In the genomic region with DNA sequence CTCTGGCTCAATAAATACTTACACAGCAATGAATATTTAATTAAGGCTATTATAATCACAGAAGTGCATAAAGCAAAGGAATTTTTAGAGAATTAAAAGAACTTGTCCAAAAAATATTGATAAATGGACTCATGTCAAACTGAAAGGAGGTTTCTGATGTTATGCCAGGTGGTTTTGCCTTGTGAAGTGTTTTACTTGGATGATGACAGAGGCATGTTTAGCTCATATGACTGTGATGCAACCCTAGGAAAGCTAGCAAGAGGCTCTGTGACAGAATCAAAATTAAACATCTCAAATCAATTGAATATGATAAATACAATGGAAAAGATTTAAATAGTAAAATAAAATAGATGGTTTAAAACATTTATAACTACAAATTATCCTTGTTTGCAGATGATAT, we compare ENCODE assay signal across 1 cellular context.
TF ChIP-seq lines count a peak whose summit lies in the region.

No MANE protein-coding gene starts in this region.

TF ChIP-seq in HCT116, 20 proteins besides CTCF, POLR2A, EP300 and RAD21 (continued from another document):
- TF ChIP-seq, protein P1, sequence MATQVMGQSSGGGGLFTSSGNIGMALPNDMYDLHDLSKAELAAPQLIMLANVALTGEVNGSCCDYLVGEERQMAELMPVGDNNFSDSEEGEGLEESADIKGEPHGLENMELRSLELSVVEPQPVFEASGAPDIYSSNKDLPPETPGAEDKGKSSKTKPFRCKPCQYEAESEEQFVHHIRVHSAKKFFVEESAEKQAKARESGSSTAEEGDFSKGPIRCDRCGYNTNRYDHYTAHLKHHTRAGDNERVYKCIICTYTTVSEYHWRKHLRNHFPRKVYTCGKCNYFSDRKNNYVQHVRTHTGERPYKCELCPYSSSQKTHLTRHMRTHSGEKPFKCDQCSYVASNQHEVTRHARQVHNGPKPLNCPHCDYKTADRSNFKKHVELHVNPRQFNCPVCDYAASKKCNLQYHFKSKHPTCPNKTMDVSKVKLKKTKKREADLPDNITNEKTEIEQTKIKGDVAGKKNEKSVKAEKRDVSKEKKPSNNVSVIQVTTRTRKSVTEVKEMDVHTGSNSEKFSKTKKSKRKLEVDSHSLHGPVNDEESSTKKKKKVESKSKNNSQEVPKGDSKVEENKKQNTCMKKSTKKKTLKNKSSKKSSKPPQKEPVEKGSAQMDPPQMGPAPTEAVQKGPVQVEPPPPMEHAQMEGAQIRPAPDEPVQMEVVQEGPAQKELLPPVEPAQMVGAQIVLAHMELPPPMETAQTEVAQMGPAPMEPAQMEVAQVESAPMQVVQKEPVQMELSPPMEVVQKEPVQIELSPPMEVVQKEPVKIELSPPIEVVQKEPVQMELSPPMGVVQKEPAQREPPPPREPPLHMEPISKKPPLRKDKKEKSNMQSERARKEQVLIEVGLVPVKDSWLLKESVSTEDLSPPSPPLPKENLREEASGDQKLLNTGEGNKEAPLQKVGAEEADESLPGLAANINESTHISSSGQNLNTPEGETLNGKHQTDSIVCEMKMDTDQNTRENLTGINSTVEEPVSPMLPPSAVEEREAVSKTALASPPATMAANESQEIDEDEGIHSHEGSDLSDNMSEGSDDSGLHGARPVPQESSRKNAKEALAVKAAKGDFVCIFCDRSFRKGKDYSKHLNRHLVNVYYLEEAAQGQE (IDR thresholded peaks at IDR 0.05; ENCODE audit: low read depth) = no peak
- TF ChIP-seq ELF1 (IDR thresholded peaks at IDR 0.05; ENCODE audit: borderline replicate concordance, low read depth) (no peak), SP1 (IDR thresholded peaks at IDR 0.05; ENCODE audit: low read depth) (peak; percentile 36; the same call in 1 of the 2 replicates), ATF3 (IDR thresholded peaks at IDR 0.05) (peak; percentile 76), SRF (IDR thresholded peaks at IDR 0.05; ENCODE audit: low read depth) (no peak), EGR1 (IDR thresholded peaks at IDR 0.05; ENCODE audit: low read depth) (no peak), ZFX (IDR thresholded peaks at IDR 0.05) (no peak), JUND (IDR thresholded peaks at IDR 0.05) (peak; percentile 31; the same call in 1 of the 2 replicates), EZH2phosphoT487 (IDR thresholded peaks at IDR 0.05; ENCODE audit: borderline replicate concordance) (no peak), CEBPB (IDR thresholded peaks at IDR 0.05; ENCODE audit: low read depth) (peak; percentile 87)
- TF ChIP-seq, protein P2, sequence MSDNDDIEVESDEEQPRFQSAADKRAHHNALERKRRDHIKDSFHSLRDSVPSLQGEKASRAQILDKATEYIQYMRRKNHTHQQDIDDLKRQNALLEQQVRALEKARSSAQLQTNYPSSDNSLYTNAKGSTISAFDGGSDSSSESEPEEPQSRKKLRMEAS (IDR thresholded peaks at IDR 0.05) = peak; percentile 43; the same call in 1 of the 2 replicates
